Comparison of ENCODE assay signal across 15 cellular contexts in genomic region chr5:50965621-50966362, GRCh38.
DNase-seq lines count a peak whose midpoint lies in the region; ATAC-seq and TF ChIP-seq lines count a peak whose summit lies in the region.
"Had no signal": no experiment of that assay in that cellular context is flagged by ENCODE, and none has a peak within 500 bp of the region (broad histone marks: within the 10 kb centered on the region; RNA-seq: fewer than 3 reads in every experiment).

No MANE protein-coding gene starts in this region.

- H3K27ac ChIP-seq in mesendoderm (ENCODE audit: low read depth, low read length) (no peak overlapping the region), vagina (peak overlapping the region; percentile 98)
- H3K27ac ChIP-seq: ascending aorta, GM23248 had no signal

- H3K18ac ChIP-seq in mesendoderm (ENCODE audit: low read length), result peak overlapping the region; percentile 78

- H3K4me3 ChIP-seq in mesendoderm (ENCODE audit: low read length) (no peak overlapping the region), vagina (peak overlapping the region; percentile 57 to 70)
- H3K4me3 ChIP-seq: GM23248 had no signal

- H3K27me3 Mint-ChIP-seq in stimulated activated naive CD8-positive, alpha-beta T cell treated with anti-CD3 and anti-CD28 coated beads, Interleukin-15, Interleukin-2, amounts not matched to agents 100 ng/mL and 50 ng/mL, for 24 hours, result peaks cover 84% of the 10 kb centered on the region
- H3K27me3 Mint-ChIP-seq in activated naive CD8-positive, alpha-beta T cell treated with anti-CD3 and anti-CD28 coated beads for 36 hours, result peaks cover 85% of the 10 kb centered on the region

- H3K27ac Mint-ChIP-seq in stimulated activated naive CD8-positive, alpha-beta T cell treated with anti-CD3 and anti-CD28 coated beads, Interleukin-15, Interleukin-2, amounts not matched to agents 100 ng/mL and 50 ng/mL, for 24 hours, result no peak overlapping the region
- no peak overlapping the region for H3K27ac Mint-ChIP-seq in activated naive CD8-positive, alpha-beta T cell treated with anti-CD3 and anti-CD28 coated beads for 36 hours

- no peaks in the 10 kb centered on the region for H3K79me1 ChIP-seq in mesendoderm (ENCODE audit: low read length)

- no peak overlapping the region for H4K8ac ChIP-seq in mesendoderm (ENCODE audit: low read depth, low read length)

- H3K9me3 ChIP-seq in vagina, result no peaks in the 10 kb centered on the region
- H3K9me3 ChIP-seq: ascending aorta had no signal

- ATAC-seq in stimulated activated naive CD8-positive, alpha-beta T cell treated with anti-CD3 and anti-CD28 coated beads, Interleukin-15, Interleukin-2, amounts not matched to agents 100 U/mL and 50 U/mL, for 24 hours, result no peak
- ATAC-seq in HG03196 (IDR thresholded peaks at IDR 0.05; ENCODE audit: unreplicated experiment), result no peak
- ATAC-seq: PC-3 had no signal

- intact Hi-C loops in vagina (cut with DNase I), result loop anchor here (2.0 to 10.0 kb wide), 2 partner anchors 209 to 421 kb away; no protein-coding TSS in a partner anchor

- H3K56ac ChIP-seq in mesendoderm (ENCODE audit: low read length), result peak overlapping the region; percentile 79

- H3K4me1 ChIP-seq in mesendoderm (ENCODE audit: control insufficient read depth, low read depth, low read length) (peaks cover 7% of the 10 kb centered on the region), vagina (peaks cover 32% of the 10 kb centered on the region)

- peaks cover 59% of the 10 kb centered on the region for H3K4me1 Mint-ChIP-seq in stimulated activated naive CD8-positive, alpha-beta T cell treated with anti-CD3 and anti-CD28 coated beads, Interleukin-15, Interleukin-2, amounts not matched to agents 100 ng/mL and 50 ng/mL, for 24 hours (ENCODE audit: low read depth)
- H3K4me1 Mint-ChIP-seq in activated naive CD8-positive, alpha-beta T cell treated with anti-CD3 and anti-CD28 coated beads for 36 hours, result peaks cover 40% of the 10 kb centered on the region

- H3K36me3 ChIP-seq in mesendoderm (ENCODE audit: control insufficient read depth, insufficient read depth, low read length), result no peaks in the 10 kb centered on the region
- H3K36me3 ChIP-seq in vagina, result no peaks in the 10 kb centered on the region
- H3K36me3 ChIP-seq: ascending aorta had no signal

- TF ChIP-seq CTCF in vagina (IDR thresholded peaks at IDR 0.05), result no peak

- H3K27me3 ChIP-seq in mesendoderm (ENCODE audit: insufficient read depth, low read length, poor library complexity) (peaks cover 26% of the 10 kb centered on the region), vagina (no peaks in the 10 kb centered on the region)

- no peaks in the 10 kb centered on the region for H3K9me3 Mint-ChIP-seq in stimulated activated naive CD8-positive, alpha-beta T cell treated with anti-CD3 and anti-CD28 coated beads, Interleukin-15, Interleukin-2, amounts not matched to agents 100 ng/mL and 50 ng/mL, for 24 hours
- H3K9me3 Mint-ChIP-seq in activated naive CD8-positive, alpha-beta T cell treated with anti-CD3 and anti-CD28 coated beads for 36 hours, result no peaks in the 10 kb centered on the region

- no peak overlapping the region for H2BK120ac ChIP-seq in mesendoderm (ENCODE audit: low read depth, low read length)

- no peaks in the 10 kb centered on the region for H3K79me2 ChIP-seq in mesendoderm (ENCODE audit: control insufficient read depth, insufficient read depth, low read length)

- peak overlapping the region; percentile 76 for H3K4ac ChIP-seq in mesendoderm (ENCODE audit: low read depth, low read length)

- H3K9ac ChIP-seq in mesendoderm (ENCODE audit: low read length), result peak overlapping the region; percentile 56
- H3K9ac ChIP-seq: GM23248 had no signal

- no peak overlapping the region for H4K5ac ChIP-seq in mesendoderm (ENCODE audit: low read length)

- H3K4me3 Mint-ChIP-seq in stimulated activated naive CD8-positive, alpha-beta T cell treated with anti-CD3 and anti-CD28 coated beads, Interleukin-15, Interleukin-2, amounts not matched to agents 100 ng/mL and 50 ng/mL, for 24 hours, result peak overlapping the region; percentile 45
- H3K4me3 Mint-ChIP-seq in activated naive CD8-positive, alpha-beta T cell treated with anti-CD3 and anti-CD28 coated beads for 36 hours, result peak overlapping the region; percentile 32

- DNase-seq in stimulated activated naive CD8-positive, alpha-beta T cell treated with anti-CD3 and anti-CD28 coated beads, Interleukin-15, Interleukin-2, amounts not matched to agents 100 U/mL and 50 U/mL, for 24 hours, result no peak
- DNase-seq in activated naive CD8-positive, alpha-beta T cell treated with anti-CD3 and anti-CD28 coated beads for 36 hours, result no peak
- peak; percentile 46 for DNase-seq in mesendoderm
- DNase-seq in vagina (ENCODE audit: extremely low spot score in 2 of 2), result no peak
- no peak for DNase-seq in hypothalamus (lab: John Stamatoyannopoulos, UW)
- no peak for DNase-seq in activated T-cell treated with anti-CD3 and anti-CD28 coated beads, Interleukin-2, amount 50 U/mL, for 1 hour
- DNase-seq: C1 segment of cervical spinal cord; effector memory CD4-positive, alpha-beta T cell; hippocampal formation; NCI-H1694; PC-3 had no signal

- no peak overlapping the region for H3K23ac ChIP-seq in mesendoderm (ENCODE audit: low read length)

- WGBS in mesendoderm (ENCODE audit: extremely low coverage, insufficient coverage, low lambda C conversion rate), result no CpG with 5 or more reads among the region's 32 CpGs

- no peak overlapping the region for H2BK15ac ChIP-seq in mesendoderm (replicated peaks; ENCODE audit: low read depth)

- H3K4me2 ChIP-seq in mesendoderm (ENCODE audit: low read length), result peak overlapping the region; percentile 8

- no peak for TF ChIP-seq POLR2A in vagina (IDR thresholded peaks at IDR 0.05)

- H2BK5ac ChIP-seq in mesendoderm (ENCODE audit: low read length), result no peak overlapping the region

- H3K36me3 Mint-ChIP-seq in stimulated activated naive CD8-positive, alpha-beta T cell treated with anti-CD3 and anti-CD28 coated beads, Interleukin-15, Interleukin-2, amounts not matched to agents 100 ng/mL and 50 ng/mL, for 24 hours (ENCODE audit: low read depth), result no peaks in the 10 kb centered on the region
- H3K36me3 Mint-ChIP-seq in activated naive CD8-positive, alpha-beta T cell treated with anti-CD3 and anti-CD28 coated beads for 36 hours, result peaks cover 2% of the 10 kb centered on the region

- H2AK5ac ChIP-seq in mesendoderm (ENCODE audit: low read length), result no peak overlapping the region
